ENCODE assay signal across 1 cellular context in genomic region chr3:139718415-139718814, GRCh38.
TF ChIP-seq lines count a peak whose summit lies in the region.

No MANE protein-coding gene starts in this region.

TF ChIP-seq in WTC11, 78 proteins besides CTCF, POLR2A, EP300 and RAD21 (continued from another document):
- no peak for TF ChIP-seq ATF2 (CRISPR knock-in tag; IDR thresholded peaks at IDR 0.05; ENCODE audit: borderline replicate concordance, low read depth)
- no peak for TF ChIP-seq ZNF532 (CRISPR knock-in tag; IDR thresholded peaks at IDR 0.05; ENCODE audit: borderline replicate concordance)
- no peak for TF ChIP-seq HMGA2 (CRISPR knock-in tag; IDR thresholded peaks at IDR 0.05)
- TF ChIP-seq ERG (CRISPR knock-in tag; IDR thresholded peaks at IDR 0.05), result no peak
- no peak for TF ChIP-seq EMX1 (CRISPR knock-in tag; IDR thresholded peaks at IDR 0.05)
- no peak for TF ChIP-seq GTF2I (CRISPR knock-in tag; conservative IDR thresholded peaks at IDR 0.05)
